35 cellular contexts compared by ENCODE assay signal in the genomic region with DNA sequence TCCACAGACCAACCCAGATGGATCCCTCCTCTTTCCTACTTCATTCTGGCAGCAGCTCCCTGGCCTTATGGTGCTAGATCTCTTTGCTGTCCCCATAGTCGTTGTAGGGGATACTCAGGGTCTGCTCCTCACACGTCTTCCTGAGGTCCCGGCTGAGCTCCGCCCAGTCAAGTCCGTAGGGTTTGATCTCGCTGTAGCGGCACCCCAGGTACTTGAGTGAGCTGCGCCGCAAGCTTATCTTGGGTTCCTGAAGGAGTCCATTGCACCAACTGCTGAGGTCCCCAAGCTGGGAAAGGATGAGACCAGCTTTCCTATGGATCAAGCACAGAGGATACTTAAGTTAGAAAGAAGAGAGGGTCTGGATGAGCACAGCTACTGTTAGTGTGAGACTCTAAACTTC.
"Had no signal": no experiment of that assay in that cellular context is flagged by ENCODE, and none has a peak within 500 bp of the region (broad histone marks: within the 10 kb centered on the region; RNA-seq: fewer than 3 reads in every experiment).

No MANE protein-coding gene starts in this region.

- H3K27ac ChIP-seq: adrenal gland, ascending aorta, body of pancreas, brain microvascular endothelial cell, breast epithelium, cardiac muscle cell had no signal

- H3K9me3 ChIP-seq: adrenal gland, ascending aorta, body of pancreas, breast epithelium had no signal

- DNase-seq: activated effector memory CD4-positive, alpha-beta T cell treated with anti-CD3 and anti-CD28 coated beads, Interleukin-2, amount 50 U/mL, for 16 hours; activated effector memory CD4-positive, alpha-beta T cell treated with Interleukin-2 at 50 U/mL for 16 hours; activated gamma-delta T cell; activated gamma-delta T cell treated with Interleukin-2 at 50 U/mL for 16 hours; activated naive CD4-positive, alpha-beta T cell; activated naive CD4-positive, alpha-beta T cell treated with anti-CD3 and anti-CD28 coated beads for 36 hours; activated naive CD4-positive, alpha-beta T cell treated with anti-CD3 and anti-CD28 coated beads, Interleukin-2, amount 10 ng/mL, durations not matched to agents 7 days and 5 days; activated naive CD4-positive, alpha-beta T cell treated with anti-CD3 and anti-CD28 coated beads, Interleukin-2, amount 50 U/mL, for 16 hours; activated naive CD4-positive, alpha-beta T cell treated with Interleukin-2 at 50 U/mL for 16 hours; activated naive CD8-positive, alpha-beta T cell treated with anti-CD3 and anti-CD28 coated beads for 36 hours; activated naive CD8-positive, alpha-beta T cell treated with anti-CD3 and anti-CD28 coated beads, Interleukin-2, amount 10 ng/mL, durations not matched to agents 7 days and 5 days; activated naive CD8-positive, alpha-beta T cell treated with anti-CD3 and anti-CD28 coated beads, Interleukin-2, amount 50 U/mL, for 24 hours; activated T-cell treated with anti-CD3 and anti-CD28 coated beads for 4 hours; activated T-cell treated with anti-CD3 and anti-CD28 coated beads, Interleukin-2, amount 50 U/mL, for 1 hour; activated T-cell treated with anti-CD3 and anti-CD28 coated beads, Interleukin-2, amount 50 U/mL, for 24 hours; activated T-cell treated with anti-CD3 and anti-CD28 coated beads, Interleukin-2, amount 50 U/mL, for 4 hours; activated T-cell treated with anti-CD3 and anti-CD28 coated beads, Interleukin-2, amount 50 U/mL, for 48 hours; activated T-cell treated with anti-CD3 and anti-CD28 coated beads, Interleukin-2, amount 50 U/mL, for 72 hours; adrenal gland; amniotic stem cell; amygdala; anterior cingulate cortex; aorta; body of pancreas; brain microvascular endothelial cell; caudate nucleus; central memory CD4-positive, alpha-beta T cell; cerebellar nuclear complex had no signal

- FAIRE-seq: astrocyte, bronchial epithelial cell had no signal

- H3K27me3 ChIP-seq: adrenal gland, ascending aorta, body of pancreas, brain microvascular endothelial cell, breast epithelium, cardiac muscle cell had no signal

- H3K36me3 ChIP-seq: adrenal gland, ascending aorta, brain microvascular endothelial cell, breast epithelium, cardiac muscle cell had no signal

- ATAC-seq: activated naive CD4-positive, alpha-beta T cell treated with anti-CD3 and anti-CD28 coated beads, Interleukin-2, amount 50 U/mL, for 72 hours; activated naive CD8-positive, alpha-beta T cell treated with anti-CD3 and anti-CD28 coated beads, Interleukin-2, amount 50 U/mL, for 24 hours; activated T-cell treated with anti-CD3 and anti-CD28 coated beads, Interleukin-2, amount 50 U/mL, for 4 hours; activated T-cell treated with anti-CD3 and anti-CD28 coated beads, Interleukin-2, amount 50 U/mL, for 72 hours; activated T-helper 17 cell treated with anti-CD3 and anti-CD28 coated beads, Interleukin-2, amount 50 U/mL, for 72 hours; body of pancreas had no signal

- H3K4me3 ChIP-seq: adrenal gland, ascending aorta, body of pancreas, breast epithelium, cardiac muscle cell had no signal

- H3K4me1 ChIP-seq: adrenal gland, ascending aorta, body of pancreas, breast epithelium had no signal
